1 cellular context compared by ENCODE assay signal in the genomic region with DNA sequence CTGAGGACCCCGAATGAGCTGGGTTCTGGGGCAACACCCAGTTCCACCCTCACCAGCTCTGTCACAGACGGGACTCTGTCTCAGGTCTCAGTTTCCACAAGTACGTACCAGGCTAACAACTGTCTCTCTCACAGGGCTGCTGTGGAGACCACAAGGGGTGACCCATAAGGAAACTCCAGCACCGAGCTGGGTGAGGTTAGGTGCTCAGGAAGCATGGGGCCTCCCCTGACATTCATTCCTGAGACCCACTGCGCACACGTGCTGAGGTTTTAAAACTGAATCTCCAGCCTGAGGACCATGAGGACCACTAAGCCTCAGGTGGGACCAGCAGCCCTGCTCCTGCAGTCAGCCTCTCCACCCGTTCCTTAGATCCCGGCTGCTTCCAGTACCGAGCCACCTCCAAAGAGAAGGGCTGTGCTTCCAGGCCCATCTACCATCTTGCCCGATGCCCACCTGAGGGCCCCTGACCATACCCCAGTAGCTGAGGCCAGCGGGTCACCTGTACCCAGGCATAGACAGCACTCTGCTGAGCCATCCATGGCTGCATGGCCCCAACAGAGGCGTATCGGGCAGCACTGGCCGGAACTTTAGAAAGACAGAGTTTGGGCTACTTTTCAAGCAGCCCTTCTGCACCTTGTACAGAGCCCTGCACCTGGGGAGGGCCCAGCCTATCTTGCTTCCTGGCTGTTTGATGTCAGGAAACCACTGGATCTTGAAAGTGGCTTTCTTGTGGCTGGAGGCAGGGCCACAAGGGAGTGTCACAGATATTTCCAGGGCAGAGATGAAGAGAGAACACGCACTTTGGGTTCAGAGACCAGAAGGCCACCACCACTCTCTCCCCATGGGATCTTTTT.
TF ChIP-seq lines count a peak whose summit lies in the region.

No MANE protein-coding gene starts in this region.

TF ChIP-seq in HepG2, 621 proteins besides CTCF, POLR2A, EP300 and RAD21:
- no peak for TF ChIP-seq SIX1 (CRISPR knock-in tag; IDR thresholded peaks at IDR 0.05; ENCODE audit: borderline replicate concordance)
- TF ChIP-seq HNRNPK (IDR thresholded peaks at IDR 0.05; ENCODE audit: low read depth, low read length, poor library complexity, severe bottlenecking), result no peak
- TF ChIP-seq ZNF556 (CRISPR knock-in tag; IDR thresholded peaks at IDR 0.05; ENCODE audit: borderline replicate concordance), result no peak
